Comparison of ENCODE assay signal across 1 cellular context in the genomic region with DNA sequence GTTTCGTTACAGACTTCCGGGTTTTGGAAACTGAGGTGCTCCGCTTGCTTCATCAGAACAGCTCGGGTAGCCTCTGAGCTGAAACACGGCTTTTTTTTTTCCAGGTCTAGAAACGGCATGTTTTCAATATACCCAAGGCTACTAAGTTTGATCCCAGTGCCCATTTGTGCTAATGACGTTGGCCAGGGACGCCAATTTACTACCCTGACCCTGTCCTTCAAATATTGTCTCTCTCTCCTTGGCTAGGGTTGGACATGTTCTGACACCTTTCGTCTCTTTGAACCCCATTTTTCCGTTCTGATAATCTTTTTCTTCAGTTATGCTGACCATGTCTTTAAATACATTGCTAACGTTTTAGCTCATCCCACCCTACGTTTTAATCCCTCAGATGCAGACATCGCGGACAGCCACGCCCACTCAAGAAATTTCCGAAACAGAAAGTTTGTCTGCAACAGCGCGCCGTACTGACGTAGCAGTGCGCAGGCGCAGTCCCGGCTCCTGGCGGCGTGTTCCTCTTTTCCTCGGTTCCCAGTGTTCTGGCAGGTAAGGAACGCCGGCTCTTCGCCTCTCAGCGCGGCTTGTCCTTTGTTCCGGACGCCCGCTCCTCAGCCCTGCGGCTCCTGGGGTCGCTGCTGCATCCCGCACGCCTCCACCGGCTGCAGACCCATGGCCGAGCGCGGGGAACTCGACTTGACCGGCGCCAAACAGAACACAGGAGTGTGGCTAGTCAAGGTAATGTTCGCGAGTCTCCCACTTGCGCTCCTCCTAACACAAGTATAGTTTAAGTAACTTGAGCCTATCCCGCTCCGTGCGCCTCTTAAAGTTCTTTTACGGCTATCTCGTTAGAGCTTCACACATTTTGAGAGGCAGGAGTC.
TF ChIP-seq lines count a peak whose summit lies in the region.

Gene GTF2F2, plus strand, starts transcription at position 521 of the 875 bp plus-strand sequence. Its CDS starts 146 bp downstream, at position 667.

TF ChIP-seq in K562, 482 proteins besides CTCF, POLR2A, EP300 and RAD21 (continued from another document and continues in another):
- TF ChIP-seq ZNF318 (IDR thresholded peaks at IDR 0.05; ENCODE audit: borderline replicate concordance in 1 of 2, low read depth in 1 of 2) (no peak), ZNF717 (CRISPR knock-in tag; IDR thresholded peaks at IDR 0.05) (no peak), CHD1 (IDR thresholded peaks at IDR 0.05; ENCODE audit: low read length) (no peak), HEY1 (CRISPR knock-in tag; IDR thresholded peaks at IDR 0.05; ENCODE audit: borderline replicate concordance) (no peak), SRSF7 (optimal IDR thresholded peaks at IDR 0.05; ENCODE audit: low read depth, low read length) (no peak), OTX1 (CRISPR knock-in tag; IDR thresholded peaks at IDR 0.05) (no peak), ZNF324 (CRISPR knock-in tag; IDR thresholded peaks at IDR 0.05) (no peak), ZNF778 (CRISPR knock-in tag; IDR thresholded peaks at IDR 0.05) (no peak), ZNF232 (CRISPR knock-in tag; IDR thresholded peaks at IDR 0.05) (no peak), FUS (optimal IDR thresholded peaks at IDR 0.05; ENCODE audit: low read depth, low read length) (no peak), PHB (CRISPR knock-in tag; IDR thresholded peaks at IDR 0.05) (no peak), HNRNPK (IDR thresholded peaks at IDR 0.05; ENCODE audit: low read depth, low read length, poor library complexity, severe bottlenecking) (no peak), SIRT6 (IDR thresholded peaks at IDR 0.05; ENCODE audit: low read depth, low read length) (no peak), HDAC2 (IDR thresholded peaks at IDR 0.05) (no peak), TCFL5 (CRISPR knock-in tag; conservative IDR thresholded peaks at IDR 0.05) (no peak), ETS1 (conservative IDR thresholded peaks at IDR 0.05; ENCODE audit: control insufficient read depth, low read depth, low read length) (no peak), MAX (CRISPR knock-in tag; IDR thresholded peaks at IDR 0.05) (peak; percentile 30; the same call in 1 of the 2 replicates), ZNF165 (CRISPR knock-in tag; IDR thresholded peaks at IDR 0.05; ENCODE audit: borderline replicate concordance) (no peak), MCM3 (IDR thresholded peaks at IDR 0.05) (no peak), ZKSCAN3 (CRISPR knock-in tag; IDR thresholded peaks at IDR 0.05) (no peak), NR2C1 (IDR thresholded peaks at IDR 0.05) (no peak), NR2C1 (tag; IDR thresholded peaks at IDR 0.05) (no peak), GABPA (tag; conservative IDR thresholded peaks at IDR 0.05; ENCODE audit: low read depth) (no peak), RFX5 (IDR thresholded peaks at IDR 0.05; ENCODE audit: low read depth, low read length) (no peak), MLLT1 (IDR thresholded peaks at IDR 0.05) (no peak), PML (IDR thresholded peaks at IDR 0.05; ENCODE audit: low read length) (peak; percentile 43; the same call in 1 of the 2 replicates), CBX3 (IDR thresholded peaks at IDR 0.05; ENCODE audit: borderline replicate concordance in 1 of 2, low read length in 2 of 2) (no peak), XRCC5 (IDR thresholded peaks at IDR 0.05; ENCODE audit: low read depth, low read length) (no peak), ATF1 (CRISPR knock-in tag; IDR thresholded peaks at IDR 0.05) (peak; percentile 32; the same call in 1 of the 2 replicates), ATF1 (tag; IDR thresholded peaks at IDR 0.05) (peak; percentile 96), CAMTA2 (CRISPR knock-in tag; conservative IDR thresholded peaks at IDR 0.05) (no peak), POLR2H (tag; IDR thresholded peaks at IDR 0.05; ENCODE audit: low read depth) (no peak)
- TF ChIP-seq, protein P1, sequence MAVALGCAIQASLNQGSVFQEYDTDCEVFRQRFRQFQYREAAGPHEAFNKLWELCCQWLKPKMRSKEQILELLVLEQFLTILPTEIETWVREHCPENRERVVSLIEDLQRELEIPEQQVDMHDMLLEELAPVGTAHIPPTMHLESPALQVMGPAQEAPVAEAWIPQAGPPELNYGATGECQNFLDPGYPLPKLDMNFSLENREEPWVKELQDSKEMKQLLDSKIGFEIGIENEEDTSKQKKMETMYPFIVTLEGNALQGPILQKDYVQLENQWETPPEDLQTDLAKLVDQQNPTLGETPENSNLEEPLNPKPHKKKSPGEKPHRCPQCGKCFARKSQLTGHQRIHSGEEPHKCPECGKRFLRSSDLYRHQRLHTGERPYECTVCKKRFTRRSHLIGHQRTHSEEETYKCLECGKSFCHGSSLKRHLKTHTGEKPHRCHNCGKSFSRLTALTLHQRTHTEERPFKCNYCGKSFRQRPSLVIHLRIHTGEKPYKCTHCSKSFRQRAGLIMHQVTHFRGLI (CRISPR knock-in tag; IDR thresholded peaks at IDR 0.05) = no peak
- TF ChIP-seq, protein P2, sequence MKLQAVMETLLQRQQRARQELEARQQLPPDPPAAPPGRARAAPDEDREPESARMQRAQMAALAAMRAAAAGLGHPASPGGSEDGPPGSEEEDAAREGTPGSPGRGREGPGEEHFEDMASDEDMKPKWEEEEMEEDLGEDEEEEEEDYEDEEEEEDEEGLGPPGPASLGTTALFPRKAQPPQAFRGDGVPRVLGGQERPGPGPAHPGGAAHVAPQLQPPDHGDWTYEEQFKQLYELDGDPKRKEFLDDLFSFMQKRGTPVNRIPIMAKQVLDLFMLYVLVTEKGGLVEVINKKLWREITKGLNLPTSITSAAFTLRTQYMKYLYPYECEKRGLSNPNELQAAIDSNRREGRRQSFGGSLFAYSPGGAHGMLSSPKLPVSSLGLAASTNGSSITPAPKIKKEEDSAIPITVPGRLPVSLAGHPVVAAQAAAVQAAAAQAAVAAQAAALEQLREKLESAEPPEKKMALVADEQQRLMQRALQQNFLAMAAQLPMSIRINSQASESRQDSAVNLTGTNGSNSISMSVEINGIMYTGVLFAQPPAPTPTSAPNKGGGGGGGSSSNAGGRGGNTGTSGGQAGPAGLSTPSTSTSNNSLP (IDR thresholded peaks at IDR 0.05; ENCODE audit: borderline replicate concordance, low read depth, low read length) = no peak
- TF ChIP-seq, protein P3, sequence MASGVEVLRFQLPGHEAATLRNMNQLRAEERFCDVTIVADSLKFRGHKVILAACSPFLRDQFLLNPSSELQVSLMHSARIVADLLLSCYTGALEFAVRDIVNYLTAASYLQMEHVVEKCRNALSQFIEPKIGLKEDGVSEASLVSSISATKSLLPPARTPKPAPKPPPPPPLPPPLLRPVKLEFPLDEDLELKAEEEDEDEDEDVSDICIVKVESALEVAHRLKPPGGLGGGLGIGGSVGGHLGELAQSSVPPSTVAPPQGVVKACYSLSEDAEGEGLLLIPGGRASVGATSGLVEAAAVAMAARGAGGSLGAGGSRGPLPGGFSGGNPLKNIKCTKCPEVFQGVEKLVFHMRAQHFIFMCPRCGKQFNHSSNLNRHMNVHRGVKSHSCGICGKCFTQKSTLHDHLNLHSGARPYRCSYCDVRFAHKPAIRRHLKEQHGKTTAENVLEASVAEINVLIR (CRISPR knock-in tag; IDR thresholded peaks at IDR 0.05) = peak; percentile 66
- TF ChIP-seq, protein P4, sequence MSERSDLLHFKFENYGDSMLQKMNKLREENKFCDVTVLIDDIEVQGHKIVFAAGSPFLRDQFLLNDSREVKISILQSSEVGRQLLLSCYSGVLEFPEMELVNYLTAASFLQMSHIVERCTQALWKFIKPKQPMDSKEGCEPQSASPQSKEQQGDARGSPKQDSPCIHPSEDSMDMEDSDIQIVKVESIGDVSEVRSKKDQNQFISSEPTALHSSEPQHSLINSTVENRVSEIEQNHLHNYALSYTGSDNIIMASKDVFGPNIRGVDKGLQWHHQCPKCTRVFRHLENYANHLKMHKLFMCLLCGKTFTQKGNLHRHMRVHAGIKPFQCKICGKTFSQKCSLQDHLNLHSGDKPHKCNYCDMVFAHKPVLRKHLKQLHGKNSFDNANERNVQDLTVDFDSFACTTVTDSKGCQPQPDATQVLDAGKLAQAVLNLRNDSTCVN (CRISPR knock-in tag; IDR thresholded peaks at IDR 0.05) = no peak
